16 cellular contexts compared by ENCODE assay signal in the genomic region with DNA sequence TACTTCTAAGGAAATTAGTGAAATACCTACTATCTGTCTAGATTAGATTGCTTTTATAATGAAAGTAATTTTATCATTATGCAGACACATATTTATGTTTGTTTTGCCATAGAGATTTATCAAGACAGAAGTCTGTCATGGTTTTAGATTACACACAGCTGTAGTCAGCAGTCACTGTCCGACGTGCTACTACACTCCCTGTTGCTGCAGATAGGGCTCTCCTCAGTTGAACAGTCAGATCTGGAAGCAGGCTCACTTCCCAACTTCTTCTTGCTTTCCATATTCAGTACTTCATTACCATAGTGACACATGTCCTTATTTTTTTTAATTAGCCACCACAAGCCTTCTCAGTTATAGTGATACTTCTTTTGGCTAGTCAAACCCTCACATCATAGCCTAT.
"Had no signal": no experiment of that assay in that cellular context is flagged by ENCODE, and none has a peak within 500 bp of the region (broad histone marks: within the 10 kb centered on the region; RNA-seq: fewer than 3 reads in every experiment).

No MANE protein-coding gene starts in this region.

- H3K4me1 ChIP-seq: gastroesophageal sphincter, upper lobe of right lung had no signal

- DNase-seq: activated CD4-positive, alpha-beta T cell treated with anti-CD3 and anti-CD28 coated beads, Interleukin-2, amount 10 ng/mL, durations not matched to agents 24 days and 14 days; activated CD8-positive, alpha-beta T cell treated with anti-CD3 and anti-CD28 coated beads for 36 hours; activated naive CD4-positive, alpha-beta T cell; activated naive CD8-positive, alpha-beta T cell treated with anti-CD3 and anti-CD28 coated beads for 36 hours; activated T-cell treated with anti-CD3 and anti-CD28 coated beads, Interleukin-2, amount 50 U/mL, for 1 hour; amniotic stem cell; effector CD4-positive, alpha-beta T cell; natural killer cell; stimulated activated CD4-positive, alpha-beta T cell treated with anti-CD3 and anti-CD28 coated beads, Interleukin-4, amount 100 ng/mL, for 24 hours; upper lobe of right lung had no signal

- H3K27ac ChIP-seq: gastroesophageal sphincter, thoracic aorta, upper lobe of right lung had no signal

- ATAC-seq: activated CD8-positive, alpha-beta T cell treated with anti-CD3 and anti-CD28 coated beads for 36 hours; activated T-helper 17 cell treated with anti-CD3 and anti-CD28 coated beads, Interleukin-2, amount 50 U/mL, for 72 hours; esophagus mucosa; gastroesophageal sphincter; natural killer cell; sciatic nerve; stimulated activated memory B cell treated with anti-CD40 and anti-IgM and Interleukin-4, amounts not matched to agents 10 μg/mL and 1 μg/mL and 100 μg/mL, for 72 hours; upper lobe of right lung had no signal

- H3K4me3 ChIP-seq: gastroesophageal sphincter, thoracic aorta, upper lobe of right lung had no signal

- H3K9me3 ChIP-seq: gastroesophageal sphincter, thoracic aorta, upper lobe of right lung had no signal

- H3K27me3 ChIP-seq: gastroesophageal sphincter, upper lobe of right lung had no signal

- H3K36me3 ChIP-seq: gastroesophageal sphincter, thoracic aorta, upper lobe of right lung had no signal
